14 cellular contexts compared by ENCODE assay signal in the genomic region with DNA sequence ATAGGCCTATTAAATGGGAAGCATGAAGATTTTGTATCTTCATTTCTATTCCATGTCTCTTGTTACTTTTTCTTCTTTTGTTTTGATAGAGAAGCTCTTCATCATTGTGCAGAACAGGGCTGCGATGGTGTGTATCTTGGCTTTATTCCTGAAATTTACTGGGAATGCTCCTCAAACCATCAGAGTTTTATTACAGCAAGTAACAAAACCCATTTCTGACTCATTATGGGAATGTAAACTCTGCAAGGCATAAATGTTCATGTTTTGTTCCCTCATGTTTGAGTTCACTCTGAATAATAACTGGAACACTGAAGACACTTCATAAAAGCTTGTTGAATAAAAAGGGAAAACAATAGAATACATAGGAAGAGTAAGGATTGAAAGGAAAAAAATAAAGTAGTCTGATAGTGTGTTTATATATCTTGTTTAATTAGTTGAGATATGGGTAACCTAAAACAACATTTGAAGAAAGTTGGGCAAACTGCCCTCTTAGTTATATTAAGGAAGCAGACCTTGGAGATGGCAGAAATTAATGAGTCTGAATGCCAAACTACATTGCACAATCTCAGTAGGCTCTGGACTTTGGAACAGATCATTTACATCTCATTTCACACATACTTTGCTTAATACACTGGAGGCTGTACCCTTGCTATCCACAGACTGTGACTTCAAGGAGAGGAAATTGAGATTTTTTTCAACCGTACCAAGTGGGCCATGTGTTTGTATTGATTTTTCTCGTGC.
DNase-seq lines count a peak whose midpoint lies in the region; ATAC-seq, FAIRE-seq and TF ChIP-seq lines count a peak whose summit lies in the region.
"Had no signal": no experiment of that assay in that cellular context is flagged by ENCODE, and none has a peak within 500 bp of the region (broad histone marks: within the 10 kb centered on the region; RNA-seq: fewer than 3 reads in every experiment).

No MANE protein-coding gene starts in this region.

- peaks cover 11% of the 10 kb centered on the region for H3K4me1 ChIP-seq in astrocyte (ENCODE audit: insufficient read depth, low read length)
- H3K4me1 ChIP-seq in mesendoderm (ENCODE audit: control insufficient read depth, low read depth, low read length): no peaks in the 10 kb centered on the region
- H3K4me1 ChIP-seq: SJCRH30 had no signal

- H3K27me3 Mint-ChIP-seq in astrocyte (ENCODE audit: low read depth, unreplicated experiment): no peaks in the 10 kb centered on the region

- TF ChIP-seq CTCF in astrocyte (IDR thresholded peaks at IDR 0.05; ENCODE audit: insufficient read depth, low read depth, low read length) (no peak), fibroblast of villous mesenchyme (IDR thresholded peaks at IDR 0.05; ENCODE audit: insufficient read depth, low read depth, low read length) (no peak), omental fat pad (IDR thresholded peaks at IDR 0.05) (no peak)

- H3K9me3 Mint-ChIP-seq in astrocyte (ENCODE audit: unreplicated experiment): peaks cover 2% of the 10 kb centered on the region

- H3K4me3 ChIP-seq in astrocyte (ENCODE audit: insufficient read depth, low read depth, low read length) (no peak overlapping the region), fibroblast of villous mesenchyme (ENCODE audit: low read depth, low read length) (no peak overlapping the region), mesendoderm (ENCODE audit: low read length) (no peak overlapping the region)
- H3K4me3 ChIP-seq: SJCRH30 had no signal

- no peaks in the 10 kb centered on the region for H3K36me3 Mint-ChIP-seq in astrocyte (ENCODE audit: low read depth, unreplicated experiment)

- H3K79me2 ChIP-seq in astrocyte (ENCODE audit: insufficient read depth, low read length) (no peaks in the 10 kb centered on the region), mesendoderm (ENCODE audit: control insufficient read depth, insufficient read depth, low read length) (no peaks in the 10 kb centered on the region)

- no peak overlapping the region for H2AK5ac ChIP-seq in mesendoderm (ENCODE audit: low read length)

- H3K4ac ChIP-seq in mesendoderm (ENCODE audit: low read depth, low read length): no peak overlapping the region

- H3K9ac ChIP-seq in astrocyte (ENCODE audit: low read length): no peak overlapping the region
- no peak overlapping the region for H3K9ac ChIP-seq in mesendoderm (ENCODE audit: low read length)

- no peak overlapping the region for H3K23ac ChIP-seq in mesendoderm (ENCODE audit: low read length)

- no peaks in the 10 kb centered on the region for H3K36me3 ChIP-seq in astrocyte (ENCODE audit: insufficient read depth, low read length)
- H3K36me3 ChIP-seq in mesendoderm (ENCODE audit: control insufficient read depth, insufficient read depth, low read length): no peaks in the 10 kb centered on the region
- H3K36me3 ChIP-seq: SJCRH30 had no signal

- no peak overlapping the region for H3K18ac ChIP-seq in mesendoderm (ENCODE audit: low read length)

- H2AFZ ChIP-seq in astrocyte (ENCODE audit: low read depth, low read length): no peak overlapping the region

- no peak overlapping the region for H3K27ac Mint-ChIP-seq in astrocyte (ENCODE audit: unreplicated experiment)

- H3K4me3 Mint-ChIP-seq in astrocyte (ENCODE audit: unreplicated experiment): no peak overlapping the region

- DNase-seq in DMS153 (lab: John Stamatoyannopoulos, UW) (peak; percentile 70), astrocyte (ENCODE audit: low read depth) (peak; percentile 95), fibroblast of villous mesenchyme (ENCODE audit: low read depth) (peak; percentile 60), omental fat pad (ENCODE audit: low spot score) (no peak), MV-4-11 (lab: John Stamatoyannopoulos, UW) (no peak), mesendoderm (no peak)
- DNase-seq: C1 segment of cervical spinal cord; effector CD4-positive, alpha-beta T cell; HCEC 1CT; NCI-H510A treated with DMSO at 0.1 percent for 48 hours; SJCRH30; substantia nigra had no signal

- H3K27me3 ChIP-seq in astrocyte (ENCODE audit: insufficient read depth, low read length) (no peaks in the 10 kb centered on the region), mesendoderm (ENCODE audit: insufficient read depth, low read length, poor library complexity) (no peaks in the 10 kb centered on the region)
- H3K27me3 ChIP-seq: SJCRH30 had no signal

- no peak overlapping the region for H4K8ac ChIP-seq in mesendoderm (ENCODE audit: low read depth, low read length)

- H3K27ac ChIP-seq in astrocyte (ENCODE audit: low read depth, low read length) (peak overlapping the region; percentile 34), mesendoderm (ENCODE audit: low read depth, low read length) (no peak overlapping the region)
- H3K27ac ChIP-seq: SJCRH30 had no signal

- H3K4me1 Mint-ChIP-seq in astrocyte (ENCODE audit: low read depth, unreplicated experiment): no peaks in the 10 kb centered on the region

- H3K79me1 ChIP-seq in mesendoderm (ENCODE audit: low read length): no peaks in the 10 kb centered on the region

- no peak for FAIRE-seq in astrocyte (lab: Jason Lieb, UNC)

- no peak overlapping the region for H3K56ac ChIP-seq in mesendoderm (ENCODE audit: low read length)

- H3K4me2 ChIP-seq in astrocyte (ENCODE audit: low read length) (peak overlapping the region; percentile 58), mesendoderm (ENCODE audit: low read length) (no peak overlapping the region)

- H3K9me3 ChIP-seq in astrocyte (ENCODE audit: insufficient read depth, low read depth, low read length): no peaks in the 10 kb centered on the region
- H3K9me3 ChIP-seq: SJCRH30 had no signal

- ATAC-seq in omental fat pad (ENCODE audit: low FRiP score) (peak; percentile 75), HG02884 (IDR thresholded peaks at IDR 0.05; ENCODE audit: unreplicated experiment) (no peak), GM19452 (IDR thresholded peaks at IDR 0.05; ENCODE audit: unreplicated experiment) (no peak)

- no CpG with 5 or more reads among the region's 3 CpGs for WGBS in mesendoderm (ENCODE audit: extremely low coverage, insufficient coverage, low lambda C conversion rate)

- no peak overlapping the region for H2BK15ac ChIP-seq in mesendoderm (replicated peaks; ENCODE audit: low read depth)

- H2BK5ac ChIP-seq in mesendoderm (ENCODE audit: low read length): no peak overlapping the region

- no peak overlapping the region for H4K5ac ChIP-seq in mesendoderm (ENCODE audit: low read length)

- H4K20me1 ChIP-seq in astrocyte (ENCODE audit: insufficient read depth, low read length): no peaks in the 10 kb centered on the region

- no peak overlapping the region for H2BK120ac ChIP-seq in mesendoderm (ENCODE audit: low read depth, low read length)

Comparison
In these comparisons a context has a peak if more than half of its experiments do, and no peak if none do; other contexts are left out.
1. DNase-seq: peak in DMS153 (single experiment), astrocyte (single experiment) and fibroblast of villous mesenchyme (single experiment); none in omental fat pad (single experiment), MV-4-11 (single experiment) and mesendoderm (single experiment).